ENCODE assay signal across 20 cellular contexts in the genomic region with DNA sequence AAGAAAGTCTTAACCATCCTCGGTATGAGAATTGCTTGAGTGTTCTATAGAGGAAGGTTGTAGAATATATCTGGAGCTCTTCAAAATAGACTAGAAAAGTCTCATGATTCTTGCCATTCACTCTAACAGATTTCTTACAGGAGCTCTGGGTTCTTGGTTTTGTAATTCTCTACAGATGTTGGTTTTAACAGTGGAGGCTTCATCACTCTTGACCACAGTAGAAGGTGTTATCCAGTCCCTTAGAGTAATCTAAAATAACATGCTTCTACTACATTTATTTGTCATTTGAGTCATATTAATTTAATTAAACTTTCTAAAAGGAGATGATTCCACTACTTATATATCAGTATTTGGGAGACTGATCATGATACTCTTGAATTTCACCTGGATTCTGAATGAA. TPM values are rescaled to one million over a fixed set of nuclear protein-coding genes. Genes with fewer than 3 reads are reported as not detected.
DNase-seq lines count a peak whose midpoint lies in the region; ATAC-seq, FAIRE-seq and TF ChIP-seq lines count a peak whose summit lies in the region.
"Had no signal": no experiment of that assay in that cellular context is flagged by ENCODE, and none has a peak within 500 bp of the region (broad histone marks: within the 10 kb centered on the region; RNA-seq: fewer than 3 reads in every experiment).

No MANE protein-coding gene starts in this region.

- H3K9me3 ChIP-seq in GM12878 (replicated peaks; ENCODE audit: control insufficient read depth, insufficient read depth, low read length): peaks cover 4% of the 10 kb centered on the region
- H3K9me3 ChIP-seq: A549, HAP-1 had no signal

- POLR2A ChIA-PET in GM12878 (lab: Charles Lee): interaction anchor here (1.2 to 3.3 kb wide), 2 partner anchors 10 to 20 kb away, joined by 3 to 13 read pairs; partner anchors contain the start of genes GTF2E1 and RABL3

- H3K36me3 ChIP-seq in GM12878 (ENCODE audit: control insufficient read depth in 2 of 2, insufficient read depth in 2 of 2, low read length in 1 of 2): peaks cover 0 to 10% of the 10 kb centered on the region in 2 experiments; a peak in 3 of 4 replicates

- TF ChIP-seq POLR2A in GM12878 (IDR thresholded peaks at IDR 0.05; ENCODE audit: low read depth, low read length): no peak

- peaks cover 54% of the 10 kb centered on the region for H3K36me3 Mint-ChIP-seq in HFFc6 (ENCODE audit: low read depth)
- peaks cover 7 to 31% (median 10%) of the 10 kb centered on the region in 3 donors for H3K36me3 Mint-ChIP-seq in immature natural killer cell

- H2AFZ ChIP-seq in GM12878 (ENCODE audit: control insufficient read depth, low read depth, low read length): no peak overlapping the region
- H2AFZ ChIP-seq: GM23248 had no signal

- no peaks in the 10 kb centered on the region for H3K27me3 ChIP-seq in GM12878 (replicated peaks in 1 of 2; ENCODE audit: control insufficient read depth in 2 of 2, insufficient read depth in 2 of 2, low read length in 1 of 2)

- DNase-seq in HFFc6 (no peak), GM12878 (ENCODE audit: low read depth, low spot score) (no peak), immature natural killer cell (no peak), SK-N-DZ (ENCODE audit: low spot score) (no peak)
- DNase-seq: 8988T; ACHN; C1 segment of cervical spinal cord; Calu3; CD4-positive, alpha-beta memory T cell; COR-L47; DMS53; DMS79 treated with DMSO at 0.1 percent for 48 hours; GF-D8; GM23248 had no signal

- H3K4me3 ChIP-seq in GM12878: no peak overlapping the region
- H3K4me3 ChIP-seq: A549, GM23248, HAP-1 had no signal

- no peak overlapping the region for H3K9ac ChIP-seq in GM12878 (ENCODE audit: control insufficient read depth, insufficient read depth, low read length)
- H3K9ac ChIP-seq: GM23248 had no signal

- no TSS peak for BruUV-seq in GM12878 (replicated peaks; lab: Mats Ljungman, UMichigan)

- H3K4me2 ChIP-seq in GM12878 (ENCODE audit: control insufficient read depth, insufficient read depth): no peak overlapping the region
- H3K4me2 ChIP-seq: A549 had no signal

- H3K27ac Mint-ChIP-seq in HFFc6 (peak overlapping the region; percentile 51), immature natural killer cell (peak overlapping the region in 4 of 6 donors; percentile 37 to 71 (median 51))
- H3K27ac Mint-ChIP-seq: CD4-positive, alpha-beta memory T cell had no signal

- 100% methylated on average over 1 of the region's 1 CpG for WGBS in GM12878 (ENCODE audit: insufficient coverage, insufficient replicate concordance, low lambda C conversion rate, missing lambda C conversion rate)

- no peak for FAIRE-seq in GM12878 (lab: Jason Lieb, UNC)
- FAIRE-seq: A549, GM12892, H54 had no signal

- H3K9me3 Mint-ChIP-seq in HFFc6 (peaks cover 4% of the 10 kb centered on the region), immature natural killer cell (no peaks in the 10 kb centered on the region)

- no peak overlapping the region for H3K27ac ChIP-seq in GM12878 (ENCODE audit: control insufficient read depth, insufficient read depth)
- H3K27ac ChIP-seq: A549, GM23248 had no signal

- H3K4me1 ChIP-seq in GM12878 (ENCODE audit: control insufficient read depth, insufficient read depth, low read length): no peaks in the 10 kb centered on the region
- H3K4me1 ChIP-seq: HAP-1 had no signal

- SMC1A ChIA-PET in GM12878 (lab: Charles Lee; ENCODE audit: uncharacterized antibody, unreplicated experiment): interaction anchor here (1.0 to 3.4 kb wide), 3 partner anchors 11 to 15 kb away, joined by 5 to 20 read pairs (median 6); no protein-coding TSS in a partner anchor

- ATAC-seq in GM12878: peak; percentile 28
- ATAC-seq in HG03196 (IDR thresholded peaks at IDR 0.05; ENCODE audit: unreplicated experiment): no peak
- no peak for ATAC-seq in GM19328 (IDR thresholded peaks at IDR 0.05; ENCODE audit: unreplicated experiment)
- ATAC-seq: A549 had no signal

- H3K4me3 Mint-ChIP-seq in HFFc6 (no peak overlapping the region), immature natural killer cell (peak overlapping the region in 2 of 5 donors; percentile 3 to 55)
- H3K4me3 Mint-ChIP-seq: CD4-positive, alpha-beta memory T cell had no signal

- in situ Hi-C loops in GM12878 (cut with MboI): no loop called here

- CTCF ChIA-PET in GM12878 (lab: Yijun Ruan, JAX): interaction anchor here (0.8 to 1.4 kb wide), 3 partner anchors 10 to 42 kb away, joined by 3 to 4 read pairs (median 4); no protein-coding TSS in a partner anchor

- H3K79me2 ChIP-seq in GM12878 (ENCODE audit: control insufficient read depth, insufficient read depth, low read length): peaks cover 23% of the 10 kb centered on the region

- intact Hi-C loops in GM12878 (cut with micrococcal nuclease; ENCODE audit: unreplicated experiment): no loop called here

- no peaks in the 10 kb centered on the region; the same call in 1 of the 2 replicates for H3K27me3 Mint-ChIP-seq in HFFc6 (ENCODE audit: insufficient read depth)
- peaks cover 0 to 2% (median 0%) of the 10 kb centered on the region in 3 donors for H3K27me3 Mint-ChIP-seq in immature natural killer cell (ENCODE audit: low read depth in 3 of 3)
- H3K27me3 Mint-ChIP-seq: CD4-positive, alpha-beta memory T cell had no signal

- TF ChIP-seq CTCF in HFFc6 (IDR thresholded peaks at IDR 0.05) (no peak), GM12878 (IDR thresholded peaks at IDR 0.05 in 2 of 3, conservative IDR thresholded peaks at IDR 0.05 in 1 of 3; ENCODE audit: control insufficient read depth in 2 of 3, extremely low read depth in 1 of 3, insufficient read depth in 1 of 3, low read depth in 3 of 3, low read length in 3 of 3) (no peak)

- TF ChIP-seq EP300 in GM12878 (IDR thresholded peaks at IDR 0.05; ENCODE audit: borderline replicate concordance in 1 of 2, control insufficient read depth in 1 of 2, low read depth in 2 of 2, low read length in 2 of 2): no peak

- TF ChIP-seq RAD21 in GM12878 (IDR thresholded peaks at IDR 0.05; ENCODE audit: insufficient read depth, low read depth, low read length): no peak

- RAD21 ChIA-PET in GM12878 (lab: Charles Lee; ENCODE audit: unreplicated experiment): no interaction called here

- H3K4me1 Mint-ChIP-seq in HFFc6 (ENCODE audit: low read depth) (peaks cover 40% of the 10 kb centered on the region), immature natural killer cell (peaks cover 15 to 47% of the 10 kb centered on the region in 2 donors)

- H4K20me1 ChIP-seq in GM12878 (ENCODE audit: control insufficient read depth, insufficient read depth): no peaks in the 10 kb centered on the region

TF ChIP-seq in GM12878, 131 proteins besides CTCF, POLR2A, EP300 and RAD21 (continues in another document):
- TF ChIP-seq HDAC2 (IDR thresholded peaks at IDR 0.05) (no peak), ATF3 (IDR thresholded peaks at IDR 0.05; ENCODE audit: borderline replicate concordance, extremely low read depth, low read depth, low read length) (no peak), PML (IDR thresholded peaks at IDR 0.05; ENCODE audit: low read length) (no peak)

RNA-seq across cellular contexts. Expression of gene GTF2E1, which starts 9.7 kb away (rescaled TPM):
- 10 to 100 TPM; 28.6 to 35.7 (median 29.9) TPM for total RNA-seq in HFFc6 (2021; fragmentation: NEBNext Ultra II Directional; extraction: Animal tissue kit (Norgen Biotek cat#: 25700))
- total RNA-seq in GM12878 (2013; cell fraction: nucleolus; rRNA removed): 28.0 and 28.5 TPM in 2 replicates
- total RNA-seq in GM12878 (2014; rRNA removed) (14.9 and 17.5 TPM in 2 replicates), GM12878 (2014; rRNA removed; fragmentation: Illumina TruSeq; extraction: Trizol) (17.9 and 18.5 TPM in 2 replicates), GM12878 (2021) (22.8 and 24.9 TPM in 2 replicates)
- 16.5 TPM for polyA plus RNA-seq in GM12878 (2011; ENCODE audit: low read depth)
- polyA plus RNA-seq in GM12878 (2011; rRNA removed) (19.2 and 31.2 TPM in 2 replicates), GM12878 (2014; fragmentation: Illumina TruSeq; extraction: Trizol) (21.9 and 28.9 TPM in 2 replicates), GM12878 (2014; fragmentation: Nextera tagmentation; extraction: Ambion mirVana) (10 to 100 TPM in 1 of 2 experiments, 1 to 10 TPM in 1; 9.2 to 17.6 TPM), GM12878 (2014; rRNA removed) (14.1 and 14.5 TPM in 2 replicates), GM12878 (2016; fragmentation: Nextera tagmentation; extraction: Ambion mirVana) (10 to 100 TPM; 13.0 to 13.9 TPM), immature natural killer cell (10 to 100 TPM in 2 of 3 donors, 1 to 10 TPM in 1; 10.0 to 15.9 (median 11.0) TPM)
- polyA plus RNA-seq in GM12878 (2011; cell fraction: cytosol; rRNA removed): 12.5 and 12.8 TPM in 2 replicates
- polyA plus RNA-seq in GM12878 (2011; cell fraction: nucleus; rRNA removed): 7.3 and 7.7 TPM in 2 replicates
- polyA plus RNA-seq in GM12878 (2012): 6.8 and 11.6 TPM in 2 replicates
- 16.6 and 32.4 TPM in 2 replicates for polyA minus RNA-seq in GM12878 (2011; rRNA and poly(A)+ RNA removed)
- 6.2 and 7.6 TPM in 2 replicates for polyA minus RNA-seq in GM12878 (2011; cell fraction: cytosol; rRNA and poly(A)+ RNA removed)
- 6.9 and 14.5 TPM in 2 replicates for polyA minus RNA-seq in GM12878 (2011; cell fraction: nucleus; rRNA and poly(A)+ RNA removed)
- 20.0 and 27.7 TPM in 2 replicates for polyA plus RNA-seq in SK-N-DZ (2014; cell fraction: cytosol; rRNA removed)
- polyA plus RNA-seq in SK-N-DZ (2014; cell fraction: nucleus; rRNA removed): 7.7 TPM in 2 replicates

RNA-seq across cellular contexts. Expression of gene RABL3, which starts 9.9 kb away (rescaled TPM):
- total RNA-seq in HFFc6 (2021; fragmentation: NEBNext Ultra II Directional; extraction: Animal tissue kit (Norgen Biotek cat#: 25700)): 10 to 100 TPM; 32.0 to 39.4 (median 36.9) TPM
- total RNA-seq in GM12878 (2013; cell fraction: nucleolus; rRNA removed): 15.9 and 16.3 TPM in 2 replicates
- 10.5 and 11.1 TPM in 2 replicates for total RNA-seq in GM12878 (2014; rRNA removed)
- 21.7 and 21.8 TPM in 2 replicates for total RNA-seq in GM12878 (2014; rRNA removed; fragmentation: Illumina TruSeq; extraction: Trizol)
- 22.2 and 23.3 TPM in 2 replicates for total RNA-seq in GM12878 (2021)
- polyA plus RNA-seq in GM12878 (2011; ENCODE audit: low read depth): 14.2 TPM
- 12.8 and 19.4 TPM in 2 replicates for polyA plus RNA-seq in GM12878 (2011; rRNA removed)
- 4.6 and 5.3 TPM in 2 replicates for polyA plus RNA-seq in GM12878 (2011; cell fraction: cytosol; rRNA removed)
- 2.8 and 3.6 TPM in 2 replicates for polyA plus RNA-seq in GM12878 (2011; cell fraction: nucleus; rRNA removed)
- polyA plus RNA-seq in GM12878 (2012): 16.3 and 16.4 TPM in 2 replicates
- 37.7 and 50.0 TPM in 2 replicates for polyA plus RNA-seq in GM12878 (2014; fragmentation: Illumina TruSeq; extraction: Trizol)
- polyA plus RNA-seq in GM12878 (2014; fragmentation: Nextera tagmentation; extraction: Ambion mirVana): 10 to 100 TPM; 28.1 to 30.3 TPM
- 13.6 and 14.4 TPM in 2 replicates for polyA plus RNA-seq in GM12878 (2014; rRNA removed)
- polyA plus RNA-seq in GM12878 (2016; fragmentation: Nextera tagmentation; extraction: Ambion mirVana): 10 to 100 TPM; 36.5 to 38.0 TPM
- polyA minus RNA-seq in GM12878 (2011; rRNA and poly(A)+ RNA removed): 6.7 and 7.9 TPM in 2 replicates
- 1.9 and 2.6 TPM in 2 replicates for polyA minus RNA-seq in GM12878 (2011; cell fraction: cytosol; rRNA and poly(A)+ RNA removed)
- polyA minus RNA-seq in GM12878 (2011; cell fraction: nucleus; rRNA and poly(A)+ RNA removed): 2.2 and 5.0 TPM in 2 replicates
- 10 to 100 TPM; 19.8 to 26.4 (median 26.1) TPM for polyA plus RNA-seq in immature natural killer cell
- polyA plus RNA-seq in SK-N-DZ (2014; cell fraction: cytosol; rRNA removed): 9.2 and 13.9 TPM in 2 replicates
- 4.1 and 4.9 TPM in 2 replicates for polyA plus RNA-seq in SK-N-DZ (2014; cell fraction: nucleus; rRNA removed)
